ENCODE assay signal across 41 cellular contexts in the genomic region with DNA sequence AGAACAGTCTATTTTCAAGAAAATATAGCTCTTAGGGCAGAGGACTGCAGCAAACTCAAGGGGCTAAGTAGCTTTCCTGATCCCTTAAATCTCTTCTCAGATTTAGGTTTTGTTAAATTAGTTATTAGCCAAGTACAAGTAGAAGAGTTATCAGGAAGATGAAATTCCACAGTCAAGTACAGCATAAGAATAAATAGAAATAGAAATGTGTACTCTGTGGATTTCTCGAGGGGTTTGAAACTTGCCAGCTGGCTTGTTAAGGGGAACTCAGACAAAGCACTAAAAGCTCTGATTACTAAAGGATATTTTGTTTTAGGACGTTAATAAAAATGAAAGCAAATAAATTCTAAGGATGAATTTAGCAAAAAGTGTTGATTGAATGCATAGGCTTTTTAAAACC.
"Had no signal": no experiment of that assay in that cellular context is flagged by ENCODE, and none has a peak within 500 bp of the region (broad histone marks: within the 10 kb centered on the region; RNA-seq: fewer than 3 reads in every experiment).

No MANE protein-coding gene starts in this region.

- H3K27me3 ChIP-seq: adrenal gland, ascending aorta, body of pancreas, brain microvascular endothelial cell, breast epithelium, cardiac muscle cell had no signal

- FAIRE-seq: astrocyte, bronchial epithelial cell had no signal

- H3K4me3 Mint-ChIP-seq: activated naive CD4-positive, alpha-beta T cell treated with anti-CD3 and anti-CD28 coated beads for 36 hours; activated naive CD4-positive, alpha-beta T cell treated with anti-CD3 and anti-CD28 coated beads, Interleukin-2, amount 10 ng/mL, durations not matched to agents 7 days and 5 days; activated naive CD4-positive, alpha-beta T cell treated with anti-CD3 and anti-CD28 coated beads, Interleukin-2, amount 50 U/mL, for 24 hours; activated naive CD8-positive, alpha-beta T cell; activated naive CD8-positive, alpha-beta T cell treated with anti-CD3 and anti-CD28 coated beads for 36 hours; activated naive CD8-positive, alpha-beta T cell treated with anti-CD3 and anti-CD28 coated beads, Interleukin-2, amount 10 ng/mL, durations not matched to agents 7 days and 5 days; activated naive CD8-positive, alpha-beta T cell treated with anti-CD3 and anti-CD28 coated beads, Interleukin-2, amount 50 U/mL, for 24 hours; activated T-cell treated with anti-CD3 and anti-CD28 coated beads, Interleukin-2, amount 50 U/mL, for 24 hours; activated T-cell treated with anti-CD3 and anti-CD28 coated beads, Interleukin-2, amount 50 U/mL, for 4 hours; activated T-cell treated with anti-CD3 and anti-CD28 coated beads, Interleukin-2, amount 50 U/mL, for 72 hours; activated T-helper 1 cell treated with anti-CD3 and anti-CD28 coated beads, Interleukin-12 subunit alpha, Interleukin-12 subunit beta, Interleukin-2, Interleukin-4 antibody, amounts not matched to agents 30 ng/mL and 10 ng/mL and 1 ng/mL, durations not matched to agents 14 hours and 24 hours and 36 hours; activated T-helper 17 cell treated with anti-CD3 and anti-CD28 coated beads, Interleukin-2, amount 50 U/mL, for 72 hours; brain; central memory CD8-positive, alpha-beta T cell had no signal

- ATAC-seq: activated naive CD4-positive, alpha-beta T cell treated with anti-CD3 and anti-CD28 coated beads, Interleukin-2, amount 50 U/mL, for 72 hours; activated naive CD8-positive, alpha-beta T cell treated with anti-CD3 and anti-CD28 coated beads, Interleukin-2, amount 50 U/mL, for 24 hours; activated T-cell treated with anti-CD3 and anti-CD28 coated beads, Interleukin-2, amount 50 U/mL, for 4 hours; activated T-cell treated with anti-CD3 and anti-CD28 coated beads, Interleukin-2, amount 50 U/mL, for 72 hours; activated T-helper 17 cell treated with anti-CD3 and anti-CD28 coated beads, Interleukin-2, amount 50 U/mL, for 72 hours had no signal

- H3K27ac Mint-ChIP-seq: activated naive CD4-positive, alpha-beta T cell treated with anti-CD3 and anti-CD28 coated beads for 36 hours; activated naive CD4-positive, alpha-beta T cell treated with anti-CD3 and anti-CD28 coated beads, Interleukin-2, amount 10 ng/mL, durations not matched to agents 7 days and 5 days; activated naive CD4-positive, alpha-beta T cell treated with anti-CD3 and anti-CD28 coated beads, Interleukin-2, amount 50 U/mL, for 24 hours; activated naive CD4-positive, alpha-beta T cell treated with anti-CD3 and anti-CD28 coated beads, Interleukin-2, amount 50 U/mL, for 72 hours; activated naive CD8-positive, alpha-beta T cell; activated naive CD8-positive, alpha-beta T cell treated with anti-CD3 and anti-CD28 coated beads for 36 hours; activated naive CD8-positive, alpha-beta T cell treated with anti-CD3 and anti-CD28 coated beads, Interleukin-2, amount 10 ng/mL, durations not matched to agents 7 days and 5 days; activated naive CD8-positive, alpha-beta T cell treated with anti-CD3 and anti-CD28 coated beads, Interleukin-2, amount 50 U/mL, for 24 hours; activated T-cell treated with anti-CD3 and anti-CD28 coated beads, Interleukin-2, amount 50 U/mL, for 24 hours; activated T-cell treated with anti-CD3 and anti-CD28 coated beads, Interleukin-2, amount 50 U/mL, for 72 hours; activated T-helper 1 cell treated with anti-CD3 and anti-CD28 coated beads, Interleukin-12 subunit alpha, Interleukin-12 subunit beta, Interleukin-2, Interleukin-4 antibody, amounts not matched to agents 30 ng/mL and 10 ng/mL and 1 ng/mL, durations not matched to agents 14 hours and 24 hours and 36 hours; activated T-helper 17 cell treated with anti-CD3 and anti-CD28 coated beads, Interleukin-2, amount 50 U/mL, for 72 hours; activated T-helper 2 cell treated with anti-CD3 and anti-CD28 coated beads, Interferon-gamma antibody, Interleukin-2, Interleukin-4, amounts not matched to agents 10 μg/mL and 5 μg/mL and 100 μg/mL, durations not matched to agents 14 hours and 24 hours and 36 hours; brain had no signal

- H3K36me3 Mint-ChIP-seq: activated naive CD4-positive, alpha-beta T cell treated with anti-CD3 and anti-CD28 coated beads, Interleukin-2, amount 10 ng/mL, durations not matched to agents 7 days and 5 days; activated naive CD4-positive, alpha-beta T cell treated with anti-CD3 and anti-CD28 coated beads, Interleukin-2, amount 50 U/mL, for 24 hours; activated naive CD8-positive, alpha-beta T cell; activated naive CD8-positive, alpha-beta T cell treated with anti-CD3 and anti-CD28 coated beads for 36 hours; activated naive CD8-positive, alpha-beta T cell treated with anti-CD3 and anti-CD28 coated beads, Interleukin-2, amount 10 ng/mL, durations not matched to agents 7 days and 5 days had no signal

- H3K9me3 Mint-ChIP-seq: activated naive CD8-positive, alpha-beta T cell treated with anti-CD3 and anti-CD28 coated beads, Interleukin-2, amount 10 ng/mL, durations not matched to agents 7 days and 5 days; activated T-helper 1 cell treated with anti-CD3 and anti-CD28 coated beads, Interleukin-12 subunit alpha, Interleukin-12 subunit beta, Interleukin-2, Interleukin-4 antibody, amounts not matched to agents 30 ng/mL and 10 ng/mL and 1 ng/mL, durations not matched to agents 14 hours and 24 hours and 36 hours had no signal

- H3K4me1 Mint-ChIP-seq: activated naive CD4-positive, alpha-beta T cell treated with anti-CD3 and anti-CD28 coated beads, Interleukin-2, amount 10 ng/mL, durations not matched to agents 7 days and 5 days; activated naive CD4-positive, alpha-beta T cell treated with anti-CD3 and anti-CD28 coated beads, Interleukin-2, amount 50 U/mL, for 24 hours; activated naive CD8-positive, alpha-beta T cell treated with anti-CD3 and anti-CD28 coated beads for 36 hours; activated naive CD8-positive, alpha-beta T cell treated with anti-CD3 and anti-CD28 coated beads, Interleukin-2, amount 10 ng/mL, durations not matched to agents 7 days and 5 days; activated naive CD8-positive, alpha-beta T cell treated with anti-CD3 and anti-CD28 coated beads, Interleukin-2, amount 50 U/mL, for 24 hours; activated T-helper 17 cell treated with anti-CD3 and anti-CD28 coated beads, Interleukin-2, amount 50 U/mL, for 72 hours; brain; central memory CD8-positive, alpha-beta T cell had no signal

- DNase-seq: activated effector memory CD4-positive, alpha-beta T cell treated with anti-CD3 and anti-CD28 coated beads, Interleukin-2, amount 50 U/mL, for 16 hours; activated effector memory CD4-positive, alpha-beta T cell treated with Interleukin-2 at 50 U/mL for 16 hours; activated gamma-delta T cell; activated gamma-delta T cell treated with Interleukin-2 at 50 U/mL for 16 hours; activated naive CD4-positive, alpha-beta T cell; activated naive CD4-positive, alpha-beta T cell treated with anti-CD3 and anti-CD28 coated beads for 36 hours; activated naive CD4-positive, alpha-beta T cell treated with anti-CD3 and anti-CD28 coated beads, Interleukin-2, amount 10 ng/mL, durations not matched to agents 7 days and 5 days; activated naive CD4-positive, alpha-beta T cell treated with anti-CD3 and anti-CD28 coated beads, Interleukin-2, amount 50 U/mL, for 16 hours; activated naive CD4-positive, alpha-beta T cell treated with Interleukin-2 at 50 U/mL for 16 hours; activated naive CD8-positive, alpha-beta T cell treated with anti-CD3 and anti-CD28 coated beads for 36 hours; activated naive CD8-positive, alpha-beta T cell treated with anti-CD3 and anti-CD28 coated beads, Interleukin-2, amount 10 ng/mL, durations not matched to agents 7 days and 5 days; activated naive CD8-positive, alpha-beta T cell treated with anti-CD3 and anti-CD28 coated beads, Interleukin-2, amount 50 U/mL, for 24 hours; activated T-cell treated with anti-CD3 and anti-CD28 coated beads for 4 hours; activated T-cell treated with anti-CD3 and anti-CD28 coated beads, Interleukin-2, amount 50 U/mL, for 1 hour; activated T-cell treated with anti-CD3 and anti-CD28 coated beads, Interleukin-2, amount 50 U/mL, for 24 hours; activated T-cell treated with anti-CD3 and anti-CD28 coated beads, Interleukin-2, amount 50 U/mL, for 4 hours; activated T-cell treated with anti-CD3 and anti-CD28 coated beads, Interleukin-2, amount 50 U/mL, for 48 hours; activated T-cell treated with anti-CD3 and anti-CD28 coated beads, Interleukin-2, amount 50 U/mL, for 72 hours; adrenal gland; amniotic stem cell; amygdala; anterior cingulate cortex; aorta; body of pancreas; brain microvascular endothelial cell; caudate nucleus; central memory CD4-positive, alpha-beta T cell; cerebellar nuclear complex had no signal

- H3K4me3 ChIP-seq: adrenal gland, ascending aorta, body of pancreas, breast epithelium, cardiac muscle cell had no signal

- H3K9me3 ChIP-seq: adrenal gland, ascending aorta, body of pancreas had no signal

- H3K36me3 ChIP-seq: adrenal gland, ascending aorta, brain microvascular endothelial cell, breast epithelium, cardiac muscle cell had no signal

- H3K27ac ChIP-seq: adrenal gland, ascending aorta, body of pancreas, brain microvascular endothelial cell, breast epithelium, cardiac muscle cell had no signal

- H3K27me3 Mint-ChIP-seq: activated naive CD4-positive, alpha-beta T cell treated with anti-CD3 and anti-CD28 coated beads, Interleukin-2, amount 10 ng/mL, durations not matched to agents 7 days and 5 days; activated naive CD4-positive, alpha-beta T cell treated with anti-CD3 and anti-CD28 coated beads, Interleukin-2, amount 50 U/mL, for 24 hours; activated naive CD8-positive, alpha-beta T cell; activated naive CD8-positive, alpha-beta T cell treated with anti-CD3 and anti-CD28 coated beads, Interleukin-2, amount 10 ng/mL, durations not matched to agents 7 days and 5 days; activated naive CD8-positive, alpha-beta T cell treated with anti-CD3 and anti-CD28 coated beads, Interleukin-2, amount 50 U/mL, for 24 hours; activated T-cell treated with anti-CD3 and anti-CD28 coated beads, Interleukin-2, amount 50 U/mL, for 24 hours; activated T-helper 17 cell treated with anti-CD3 and anti-CD28 coated beads, Interleukin-2, amount 50 U/mL, for 72 hours; brain; central memory CD8-positive, alpha-beta T cell had no signal

- H3K4me1 ChIP-seq: adrenal gland, ascending aorta, breast epithelium had no signal
